14 cellular contexts compared by ENCODE assay signal in genomic region chr3:37290551-37290950, GRCh38. TPM values are rescaled to one million over a fixed set of nuclear protein-coding genes. Genes with fewer than 3 reads are reported as not detected.
DNase-seq lines count a peak whose midpoint lies in the region; ATAC-seq, FAIRE-seq and TF ChIP-seq lines count a peak whose summit lies in the region.
"Had no signal": no experiment of that assay in that cellular context is flagged by ENCODE, and none has a peak within 500 bp of the region (broad histone marks: within the 10 kb centered on the region; RNA-seq: fewer than 3 reads in every experiment).

No MANE protein-coding gene starts in this region.

- H3K36me3 ChIP-seq in HUES48 (ENCODE audit: control insufficient read depth, insufficient read depth, low read length) (peaks cover 52% of the 10 kb centered on the region), K562 (ENCODE audit: control insufficient read depth, insufficient read depth, low read length) (peaks cover 75% of the 10 kb centered on the region), iPS-18a (ENCODE audit: control insufficient read depth, low read depth, low read length) (peaks cover 13% of the 10 kb centered on the region), gastrocnemius medialis (peaks cover 0 to 46% of the 10 kb centered on the region in 2 donors)

- FAIRE-seq in K562 (lab: Jason Lieb, UNC): no peak

- H3K4me1 ChIP-seq in HUES48 (ENCODE audit: control insufficient read depth, insufficient read depth, low read length) (peaks cover 15% of the 10 kb centered on the region), K562 (replicated peaks in 1 of 2; ENCODE audit: control insufficient read depth in 2 of 2, insufficient read depth in 2 of 2, low read length in 2 of 2) (peaks cover 4 to 20% of the 10 kb centered on the region in 2 experiments; a peak in 2 of 5 replicates), iPS-18a (ENCODE audit: control insufficient read depth, low read depth, low read length) (peaks cover 12% of the 10 kb centered on the region), gastrocnemius medialis (peaks cover 0 to 9% of the 10 kb centered on the region in 2 donors)
- H3K4me1 ChIP-seq: body of pancreas, pancreas had no signal

- H4K20me1 ChIP-seq in K562 (replicated peaks; ENCODE audit: control insufficient read depth, insufficient read depth, low read length): no peaks in the 10 kb centered on the region

- DNase-seq in AG04449 (ENCODE audit: low read depth, low spot score) (peak; percentile 14), K562 (ENCODE audit: extremely low read depth in 1 of 4, low spot score in 3 of 4) (no peak), T-helper 2 cell (no peak), gastrocnemius medialis (no peak)
- DNase-seq in stimulated activated CD4-positive, alpha-beta T cell treated with anti-CD3 and anti-CD28 coated beads, Interleukin-2, amount 100 ng/mL, for 24 hours: no peak
- DNase-seq: activated CD8-positive, alpha-beta memory T cell treated with anti-CD3 and anti-CD28 coated beads for 24 hours; activated effector memory CD4-positive, alpha-beta T cell treated with anti-CD3 and anti-CD28 coated beads, Interleukin-2, amount 50 U/mL, for 16 hours; body of pancreas; DMS153; midbrain; pancreas had no signal

- peaks cover 33% of the 10 kb centered on the region for H3K79me2 ChIP-seq in K562 (ENCODE audit: control insufficient read depth, insufficient read depth, low read length)

- no peak overlapping the region for H2AFZ ChIP-seq in K562 (ENCODE audit: low read depth, low read length)

- 61% methylated on average over 3 of the region's 3 CpGs for WGBS in K562 (ENCODE audit: insufficient coverage, low coverage, missing lambda C conversion rate)

- CTCF ChIA-PET in AG04449 (lab: Yijun Ruan, JAX): interaction anchor here (1.2 to 1.3 kb wide), 2 partner anchors 9 to 17 kb away, joined by 4 to 6 read pairs; no protein-coding TSS in a partner anchor
- CTCF ChIA-PET in K562 (lab: Yijun Ruan, JAX; ENCODE audit: low intra/inter-chr PET ratio): no interaction called here

- intact Hi-C loops in K562 (cut with micrococcal nuclease) (no loop called here), gastrocnemius medialis (cut with DNase I; ENCODE audit: low total_unique reads) (no loop called here)

- H3K27ac ChIP-seq in HUES48 (ENCODE audit: low read depth, low read length): peak overlapping the region; percentile 59
- peak overlapping the region; percentile 73 for H3K27ac ChIP-seq in K562 (ENCODE audit: extremely low read depth, low read depth, low read length)
- H3K27ac ChIP-seq in iPS-18a (ENCODE audit: low read length): peak overlapping the region; percentile 6
- peak overlapping the region in 1 of 4 donors; percentile 44 for H3K27ac ChIP-seq in gastrocnemius medialis
- H3K27ac ChIP-seq: body of pancreas, pancreas had no signal

- TF ChIP-seq RAD21 in K562 (CRISPR knock-in tag; conservative IDR thresholded peaks at IDR 0.05 in 1 of 2, IDR thresholded peaks at IDR 0.05 in 1 of 2): no peak

- TF ChIP-seq CTCF in AG04449 (IDR thresholded peaks at IDR 0.05; ENCODE audit: insufficient read depth, low read length, missing control alignments): no peak
- no peak for TF ChIP-seq CTCF in K562 (IDR thresholded peaks at IDR 0.05 in 2 of 3, conservative IDR thresholded peaks at IDR 0.05 in 1 of 3; ENCODE audit: insufficient read depth in 2 of 3, low read depth in 1 of 3, low read length in 3 of 3)
- no peak for TF ChIP-seq CTCF in gastrocnemius medialis (IDR thresholded peaks at IDR 0.05 in 4 of 5, conservative IDR thresholded peaks at IDR 0.05 in 1 of 5)

- in situ Hi-C loops in K562 (cut with MboI): no loop called here
- in situ Hi-C loops in gastrocnemius medialis (cut with MboI; ENCODE audit: low sequenced_read_pairs in 4 of 4): no loop called here

- POLR2A ChIA-PET in AG04449 (lab: Yijun Ruan, JAX): interaction anchor here (0.6 kb wide), 1 partner anchor 9 kb away, joined by 3 read pairs; no protein-coding TSS in a partner anchor
- POLR2A ChIA-PET in K562 (lab: Yijun Ruan, JAX): interaction anchor here (0.7 to 1.8 kb wide), 6 partner anchors 9 to 41 kb away, joined by 3 to 8 read pairs (median 4); no protein-coding TSS in a partner anchor

- H3K9ac ChIP-seq in HUES48 (ENCODE audit: low read depth, low read length): no peak overlapping the region
- peak overlapping the region in 1 of 2 experiments; percentile 19; a peak in 2 of 4 replicates for H3K9ac ChIP-seq in K562 (ENCODE audit: insufficient read depth in 1 of 2, low read depth in 2 of 2, low read length in 2 of 2)
- H3K9ac ChIP-seq in iPS-18a (ENCODE audit: low read length): no peak overlapping the region

- ATAC-seq in K562 (peak; percentile 24; the same call in 2 of the 3 replicates), GM19455 (IDR thresholded peaks at IDR 0.05; ENCODE audit: unreplicated experiment) (no peak), gastrocnemius medialis (no peak)
- ATAC-seq: body of pancreas had no signal

- no peaks in the 10 kb centered on the region for H3K9me3 ChIP-seq in HUES48 (ENCODE audit: control insufficient read depth, insufficient read depth, low read length)
- H3K9me3 ChIP-seq in K562 (replicated peaks; ENCODE audit: control insufficient read depth, insufficient read depth, low read depth, low read length): no peaks in the 10 kb centered on the region
- no peaks in the 10 kb centered on the region for H3K9me3 ChIP-seq in iPS-18a (ENCODE audit: control insufficient read depth, low read depth, low read length)
- no peaks in the 10 kb centered on the region for H3K9me3 ChIP-seq in gastrocnemius medialis
- H3K9me3 ChIP-seq: body of pancreas, pancreas had no signal

- H3K9me1 ChIP-seq in K562 (ENCODE audit: control insufficient read depth, insufficient read depth, low read length): no peaks in the 10 kb centered on the region

- no TSS peak for BruUV-seq in K562 (replicated peaks; lab: Mats Ljungman, UMichigan)

- TF ChIP-seq POLR2A in K562 (conservative IDR thresholded peaks at IDR 0.05): no peak
- TF ChIP-seq POLR2A in gastrocnemius medialis (IDR thresholded peaks at IDR 0.05): no peak

- H3K4me3 ChIP-seq in AG04449 (ENCODE audit: low read depth, low read length) (no peak overlapping the region), HUES48 (ENCODE audit: low read depth, low read length) (no peak overlapping the region), K562 (no peak overlapping the region), iPS-18a (ENCODE audit: low read length) (no peak overlapping the region), gastrocnemius medialis (no peak overlapping the region)
- H3K4me3 ChIP-seq: body of pancreas, pancreas had no signal

- H3K4me2 ChIP-seq in K562 (ENCODE audit: insufficient read depth, low read length): peak overlapping the region; percentile 23; the same call in 1 of the 2 replicates

- H3K27me3 ChIP-seq in HUES48 (ENCODE audit: control insufficient read depth, insufficient read depth, low read length): no peaks in the 10 kb centered on the region
- H3K27me3 ChIP-seq in K562 (ENCODE audit: control insufficient read depth in 2 of 2, insufficient read depth in 2 of 2, low read length in 2 of 2): no peaks in the 10 kb centered on the region
- no peaks in the 10 kb centered on the region for H3K27me3 ChIP-seq in iPS-18a (ENCODE audit: control insufficient read depth, insufficient read depth, low read length)
- H3K27me3 ChIP-seq in gastrocnemius medialis: no peaks in the 10 kb centered on the region
- H3K27me3 ChIP-seq: body of pancreas, pancreas had no signal

- TF ChIP-seq EP300 in K562 (IDR thresholded peaks at IDR 0.05; ENCODE audit: low read length): no peak

TF ChIP-seq in K562, 482 proteins besides CTCF, POLR2A, EP300 and RAD21:
- TF ChIP-seq EWSR1 (IDR thresholded peaks at IDR 0.05; ENCODE audit: borderline replicate concordance, low read depth, partially characterized antibody) (no peak), TSC22D4 (tag; IDR thresholded peaks at IDR 0.05) (no peak), FOXP1 (CRISPR knock-in tag; IDR thresholded peaks at IDR 0.05) (no peak), NR1H2 (CRISPR knock-in tag; IDR thresholded peaks at IDR 0.05) (no peak), OTX1 (CRISPR knock-in tag; IDR thresholded peaks at IDR 0.05) (no peak), PTRF (tag; IDR thresholded peaks at IDR 0.05) (no peak)
TF ChIP-seq in K562: peak in this region for 0.

RNA-seq across cellular contexts. Expression of gene GOLGA4, which starts 47.5 kb away (rescaled TPM):
- 79.9 and 290 TPM in 2 replicates for total RNA-seq in K562 (2011; cell fraction: chromatin; rRNA removed; ENCODE audit: low replicate concordance)
- 32.5 and 39.2 TPM in 2 replicates for total RNA-seq in K562 (2011; cell fraction: nucleolus; rRNA removed)
- 93.6 and 112 TPM in 2 replicates for total RNA-seq in K562 (2011; cell fraction: nucleoplasm; rRNA removed)
- total RNA-seq in K562 (2014; rRNA removed): 33.8 and 35.2 TPM in 2 replicates
- total RNA-seq in K562 (2014; rRNA removed; fragmentation: Illumina TruSeq; extraction: Trizol): 70.3 and 74.9 TPM in 2 replicates
- 62.4 and 70.0 TPM in 2 replicates for total RNA-seq in K562 (2015; rRNA removed; fragmentation: Illumina TruSeq; extraction: Trizol)
- total RNA-seq in K562 (2021): 39.3 and 41.9 TPM in 2 replicates
- 28.0 and 29.1 TPM in 2 replicates for polyA plus RNA-seq in K562 (2011; rRNA removed)
- polyA plus RNA-seq in K562 (2011; cell fraction: cytosol; rRNA removed): 6.3 and 7.6 TPM in 2 replicates
- polyA plus RNA-seq in K562 (2011; cell fraction: nucleus; rRNA removed): 24.7 and 32.5 TPM in 2 replicates
- polyA plus RNA-seq in K562 (2012): 22.8 and 23.3 TPM in 2 replicates
- polyA plus RNA-seq in K562 (2014; fragmentation: Illumina TruSeq; extraction: Trizol): 25.3 and 33.6 TPM in 2 replicates
- 10 to 100 TPM; 12.7 to 13.2 TPM for polyA plus RNA-seq in K562 (2014; fragmentation: Nextera tagmentation; extraction: Ambion mirVana)
- polyA plus RNA-seq in K562 (2014; rRNA removed): 21.8 and 26.6 TPM in 2 replicates
- polyA minus RNA-seq in K562 (2011; rRNA and poly(A)+ RNA removed): 45.9 and 83.5 TPM in 2 replicates
- 20.1 and 22.1 TPM in 2 replicates for polyA minus RNA-seq in K562 (2011; cell fraction: cytosol; rRNA and poly(A)+ RNA removed)
- polyA minus RNA-seq in K562 (2011; cell fraction: nucleus; rRNA and poly(A)+ RNA removed): 52.2 and 112 TPM in 2 replicates
- 100 to 1,000 TPM; 233 to 357 (median 269) TPM for total RNA-seq in gastrocnemius medialis
